28 cellular contexts compared by ENCODE assay signal in genomic region chr1:182817802-182818201, GRCh38.
"Had no signal": no experiment of that assay in that cellular context is flagged by ENCODE, and none has a peak within 500 bp of the region (broad histone marks: within the 10 kb centered on the region; RNA-seq: fewer than 3 reads in every experiment).

No MANE protein-coding gene starts in this region.

- H3K36me3 ChIP-seq: MG63, SJCRH30 had no signal

- H3K4me3 Mint-ChIP-seq: activated CD8-positive, alpha-beta T cell treated with anti-CD3 and anti-CD28 coated beads, Interleukin-2, amount 10 ng/mL, durations not matched to agents 7 days and 5 days; activated naive CD8-positive, alpha-beta T cell treated with anti-CD3 and anti-CD28 coated beads, Interleukin-2, amount 10 ng/mL, durations not matched to agents 7 days and 5 days had no signal

- H3K9me3 ChIP-seq: adrenal gland, MG63, SJCRH30, SK-N-SH had no signal

- H3K27ac Mint-ChIP-seq: activated CD8-positive, alpha-beta T cell treated with anti-CD3 and anti-CD28 coated beads, Interleukin-2, amount 10 ng/mL, durations not matched to agents 7 days and 5 days; activated naive CD8-positive, alpha-beta T cell treated with anti-CD3 and anti-CD28 coated beads, Interleukin-2, amount 10 ng/mL, durations not matched to agents 7 days and 5 days had no signal

- H3K27me3 ChIP-seq: adrenal gland, MG63, SJCRH30 had no signal

- H3K4me3 ChIP-seq: adrenal gland, MG63, SJCRH30 had no signal

- H3K27me3 Mint-ChIP-seq: activated naive CD8-positive, alpha-beta T cell treated with anti-CD3 and anti-CD28 coated beads, Interleukin-2, amount 10 ng/mL, durations not matched to agents 7 days and 5 days had no signal

- ATAC-seq: activated CD8-positive, alpha-beta T cell treated with anti-CD3 and anti-CD28 coated beads, Interleukin-2, amount 10 ng/mL, durations not matched to agents 7 days and 5 days; Panc1 had no signal

- H3K9me3 Mint-ChIP-seq: activated naive CD8-positive, alpha-beta T cell treated with anti-CD3 and anti-CD28 coated beads, Interleukin-2, amount 10 ng/mL, durations not matched to agents 7 days and 5 days had no signal

- DNase-seq: activated CD4-positive, alpha-beta T cell treated with anti-CD3 and anti-CD28 coated beads for 48 hours; activated CD4-positive, alpha-beta T cell treated with anti-CD3 and anti-CD28 coated beads, Interleukin-2, amount 50 U/mL, for 4 hours; activated CD4-positive, CD25-positive, alpha-beta regulatory T cell treated with anti-CD3 and anti-CD28 coated beads, Interleukin-2, amount 50 U/mL, for 72 hours; activated CD8-positive, alpha-beta memory T cell treated with anti-CD3 and anti-CD28 coated beads, Interleukin-2, amount 50 U/mL, for 48 hours; activated CD8-positive, alpha-beta T cell treated with anti-CD3 and anti-CD28 coated beads, Interleukin-2, amount 10 ng/mL, durations not matched to agents 7 days and 5 days; activated naive CD4-positive, alpha-beta T cell treated with anti-CD3 and anti-CD28 coated beads, Interleukin-2, amount 50 U/mL, for 16 hours; activated naive CD8-positive, alpha-beta T cell treated with anti-CD3 and anti-CD28 coated beads, Interleukin-2, amount 10 ng/mL, durations not matched to agents 7 days and 5 days; activated T-cell treated with anti-CD3 and anti-CD28 coated beads, Interleukin-2, amount 50 U/mL, for 1 hour; adrenal gland; anterior cingulate cortex; cerebellar nuclear complex; MG63; MV-4-11; NCI-H1092 treated with DMSO at 0.1 percent for 48 hours; NCI-H1417 treated with DMSO at 0.1 percent for 48 hours; NCI-H187; NCI-H2081; NCI-H2171; NCI-H2227 treated with DMSO at 0.1 percent for 48 hours; NCI-H526 treated with DMSO at 0.1 percent for 48 hours; NK-92 treated with Interleukin-12 subunit alpha and Interleukin-12 subunit beta, amount 100 ng/mL, for 24 hours; OCI-M1; Right ventricle myocardium superior; SJCRH30; SK-N-SH; T-helper 1 cell had no signal

- H3K4me1 Mint-ChIP-seq: activated naive CD8-positive, alpha-beta T cell treated with anti-CD3 and anti-CD28 coated beads, Interleukin-2, amount 10 ng/mL, durations not matched to agents 7 days and 5 days had no signal

- H3K27ac ChIP-seq: adrenal gland, RWPE1, SJCRH30 had no signal
